ENCODE assay signal across 22 cellular contexts in genomic region chr10:113202011-113202410, GRCh38.
"Had no signal": no experiment of that assay in that cellular context is flagged by ENCODE, and none has a peak within 500 bp of the region (broad histone marks: within the 10 kb centered on the region; RNA-seq: fewer than 3 reads in every experiment).

No MANE protein-coding gene starts in this region.

- H3K27me3 ChIP-seq: breast epithelium, SJCRH30 had no signal

- DNase-seq: activated CD4-positive, alpha-beta T cell treated with anti-CD3 and anti-CD28 coated beads for 4 hours; activated CD8-positive, alpha-beta memory T cell treated with anti-CD3 and anti-CD28 coated beads, Interleukin-2, amount 50 U/mL, for 4 hours; activated CD8-positive, alpha-beta T cell treated with anti-CD3 and anti-CD28 coated beads for 36 hours; activated naive CD4-positive, alpha-beta T cell treated with anti-CD3 and anti-CD28 coated beads, Interleukin-2, amount 50 U/mL, for 16 hours; aorta; central memory CD4-positive, alpha-beta T cell; Kasumi-1; NCI-H1048; NCI-H1694; NCI-H2029; NCI-H510A treated with DMSO at 0.1 percent for 48 hours; NCI-H69; NK-92 treated with Interleukin-12 subunit alpha and Interleukin-12 subunit beta, amount 100 ng/mL, for 24 hours; OCI-M1; RPMI8226; SJCRH30; SK-N-SH; T-helper 1 cell had no signal

- H3K27ac Mint-ChIP-seq: activated CD8-positive, alpha-beta T cell treated with anti-CD3 and anti-CD28 coated beads for 36 hours had no signal

- H3K4me3 ChIP-seq: breast epithelium, SJCRH30 had no signal

- H3K36me3 ChIP-seq: breast epithelium, SJCRH30 had no signal

- H3K9me2 ChIP-seq: SK-N-SH had no signal

- H3K9me3 ChIP-seq: SK-N-SH had no signal

- H3K4me1 ChIP-seq: breast epithelium, SJCRH30 had no signal

- H3K27ac ChIP-seq: breast epithelium, SJCRH30, VCaP had no signal

- H3K4me3 Mint-ChIP-seq: activated CD8-positive, alpha-beta T cell treated with anti-CD3 and anti-CD28 coated beads for 36 hours had no signal

- H3K4me2 ChIP-seq: SK-N-SH had no signal

- ATAC-seq: activated CD8-positive, alpha-beta T cell treated with anti-CD3 and anti-CD28 coated beads for 36 hours; Panc1; Right ventricle myocardium inferior had no signal
